Comparison of ENCODE assay signal across 9 cellular contexts in the genomic region with DNA sequence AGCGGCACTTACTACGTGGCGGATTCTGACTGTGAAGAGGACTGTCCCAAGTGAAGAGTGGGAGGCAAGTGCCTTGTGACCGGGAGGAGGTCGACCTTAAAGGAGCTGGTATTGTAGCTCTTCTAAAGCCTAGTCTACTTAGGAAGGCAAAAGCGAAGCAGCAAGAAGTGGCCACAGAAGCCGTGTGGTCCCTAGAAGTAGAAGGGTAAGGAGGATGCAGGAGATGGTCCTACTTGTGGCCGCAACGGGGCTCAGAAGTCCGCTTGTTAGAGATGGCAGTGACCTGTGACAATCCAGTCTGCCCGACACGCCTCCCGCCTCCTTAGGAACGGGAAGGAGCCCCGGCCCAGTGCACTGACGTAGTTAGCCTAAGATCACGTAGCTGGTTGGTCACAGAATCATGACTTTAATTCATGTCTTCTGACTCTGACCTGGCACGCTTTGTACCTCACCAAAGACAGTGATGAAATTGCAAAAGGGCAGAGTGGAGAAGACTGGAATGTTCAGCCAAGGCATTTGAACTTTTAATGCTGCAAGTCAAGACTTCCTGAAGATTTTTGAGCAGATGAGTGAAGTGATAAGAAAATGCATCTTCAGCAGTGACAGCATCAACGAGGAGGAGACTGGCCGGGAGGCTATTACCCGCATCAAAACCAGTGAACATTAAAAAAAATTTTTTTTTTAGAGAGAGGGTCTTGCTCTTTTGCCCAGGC. TPM values are rescaled to one million over a fixed set of nuclear protein-coding genes. Genes with fewer than 3 reads are reported as not detected.
DNase-seq lines count a peak whose midpoint lies in the region; ATAC-seq and TF ChIP-seq lines count a peak whose summit lies in the region.
"Had no signal": no experiment of that assay in that cellular context is flagged by ENCODE, and none has a peak within 500 bp of the region (broad histone marks: within the 10 kb centered on the region; RNA-seq: fewer than 3 reads in every experiment).

No MANE protein-coding gene starts in this region.

- intact Hi-C loops in mucosa of descending colon (cut with DNase I, micrococcal nuclease) = no loop called here

- POLR2A ChIA-PET in activated CD8-positive, alpha-beta T cell treated with anti-CD3 and anti-CD28 coated beads, Interleukin-2, amount 10 ng/mL, durations not matched to agents 7 days and 5 days (lab: Charles Lee) = interaction anchor here (0.6 to 3.4 kb wide), 9 partner anchors 10 to 1836 kb away, joined by 3 to 19 read pairs (median 5); partner anchors contain the start of gene RPIA

- no peaks in the 10 kb centered on the region for H3K27me3 Mint-ChIP-seq in activated CD8-positive, alpha-beta T cell treated with anti-CD3 and anti-CD28 coated beads, Interleukin-2, amount 10 ng/mL, durations not matched to agents 7 days and 5 days (ENCODE audit: low read depth)
- peaks cover 2% of the 10 kb centered on the region for H3K27me3 Mint-ChIP-seq in endothelial cell (ENCODE audit: unreplicated experiment)

- CTCF ChIA-PET in activated CD8-positive, alpha-beta T cell treated with anti-CD3 and anti-CD28 coated beads, Interleukin-2, amount 10 ng/mL, durations not matched to agents 7 days and 5 days (lab: Charles Lee) = interaction anchor here (0.8 to 2.7 kb wide), 5 partner anchors 10 to 64 kb away, joined by 4 to 12 read pairs (median 6); partner anchors contain the start of gene RPIA

- no peak overlapping the region for H3K4me3 Mint-ChIP-seq in activated CD8-positive, alpha-beta T cell treated with anti-CD3 and anti-CD28 coated beads, Interleukin-2, amount 10 ng/mL, durations not matched to agents 7 days and 5 days
- no peak overlapping the region for H3K4me3 Mint-ChIP-seq in endothelial cell (ENCODE audit: unreplicated experiment)

- H3K4me3 ChIP-seq in mucosa of descending colon = peak overlapping the region; percentile 90

- H3K36me3 Mint-ChIP-seq in activated CD8-positive, alpha-beta T cell treated with anti-CD3 and anti-CD28 coated beads, Interleukin-2, amount 10 ng/mL, durations not matched to agents 7 days and 5 days (ENCODE audit: low read depth) = no peaks in the 10 kb centered on the region
- H3K36me3 Mint-ChIP-seq in endothelial cell (ENCODE audit: low read depth, unreplicated experiment) = no peaks in the 10 kb centered on the region

- H3K9me3 Mint-ChIP-seq in activated CD8-positive, alpha-beta T cell treated with anti-CD3 and anti-CD28 coated beads, Interleukin-2, amount 10 ng/mL, durations not matched to agents 7 days and 5 days (ENCODE audit: insufficient read depth) = no peaks in the 10 kb centered on the region
- no peaks in the 10 kb centered on the region for H3K9me3 Mint-ChIP-seq in endothelial cell (ENCODE audit: unreplicated experiment)
- H3K9me3 Mint-ChIP-seq: T-helper 1 cell treated with Interleukin-12 subunit alpha and Interleukin-12 subunit beta and Interleukin-4 antibody, amounts not matched to agents 30 μg/mL and 1 μg/mL, for 36 hours had no signal

- peak; percentile 33 for ATAC-seq in GM18870 (IDR thresholded peaks at IDR 0.05; ENCODE audit: unreplicated experiment)
- ATAC-seq in HG03097 (IDR thresholded peaks at IDR 0.05; ENCODE audit: low FRiP score, unreplicated experiment) = peak; percentile 28
- peak; percentile 52 for ATAC-seq in activated CD8-positive, alpha-beta T cell treated with anti-CD3 and anti-CD28 coated beads, Interleukin-2, amount 10 ng/mL, durations not matched to agents 7 days and 5 days
- peak; percentile 76 for ATAC-seq in mucosa of descending colon

- peaks cover 8% of the 10 kb centered on the region for H3K4me1 Mint-ChIP-seq in activated CD8-positive, alpha-beta T cell treated with anti-CD3 and anti-CD28 coated beads, Interleukin-2, amount 10 ng/mL, durations not matched to agents 7 days and 5 days (ENCODE audit: low read depth)
- H3K4me1 Mint-ChIP-seq in endothelial cell (ENCODE audit: unreplicated experiment) = peaks cover 14% of the 10 kb centered on the region

- no peaks in the 10 kb centered on the region for H3K9me3 ChIP-seq in mucosa of descending colon

- H3K36me3 ChIP-seq in mucosa of descending colon (ENCODE audit: low read depth) = no peaks in the 10 kb centered on the region

- H3K27ac Mint-ChIP-seq in activated CD8-positive, alpha-beta T cell treated with anti-CD3 and anti-CD28 coated beads, Interleukin-2, amount 10 ng/mL, durations not matched to agents 7 days and 5 days = no peak overlapping the region
- H3K27ac Mint-ChIP-seq in endothelial cell (ENCODE audit: unreplicated experiment) = no peak overlapping the region
- H3K27ac Mint-ChIP-seq: T-helper 1 cell treated with Interleukin-12 subunit alpha and Interleukin-12 subunit beta and Interleukin-4 antibody, amounts not matched to agents 30 μg/mL and 1 μg/mL, for 36 hours had no signal

- TF ChIP-seq CTCF in AG09319 (IDR thresholded peaks at IDR 0.05; ENCODE audit: low read depth, low read length) (no peak), endothelial cell (IDR thresholded peaks at IDR 0.05; ENCODE audit: unreplicated experiment) (no peak), mucosa of descending colon (IDR thresholded peaks at IDR 0.05) (no peak)

- peaks cover 15% of the 10 kb centered on the region for H3K4me1 ChIP-seq in mucosa of descending colon (ENCODE audit: low read depth)

- DNase-seq in AG09319 (ENCODE audit: extremely low read depth, low read depth) (peak; percentile 96), NCI-H82 treated with DMSO at 0.1 percent for 48 hours (lab: John Stamatoyannopoulos, UW; ENCODE audit: unreplicated experiment) (peak; percentile 90), endothelial cell (ENCODE audit: low spot score) (peak; percentile 71), mucosa of descending colon (peak; percentile 89 to 95 (median 92))
- peak; percentile 90 for DNase-seq in activated CD8-positive, alpha-beta T cell treated with anti-CD3 and anti-CD28 coated beads, Interleukin-2, amount 10 ng/mL, durations not matched to agents 7 days and 5 days
- peak; percentile 87 for DNase-seq in stimulated activated CD8-positive, alpha-beta memory T cell treated with anti-CD3 and anti-CD28 coated beads, Interleukin-4, amount 100 ng/mL, for 48 hours

RNA-seq across cellular contexts. Expression of gene EIF2AK3, which starts 0.7 kb away (rescaled TPM):
- 10 to 100 TPM; 18.4 to 19.7 TPM for total RNA-seq in activated CD8-positive, alpha-beta T cell treated with anti-CD3 and anti-CD28 coated beads, Interleukin-2, amount 10 ng/mL, durations not matched to agents 7 days and 5 days
- total RNA-seq in endothelial cell (ENCODE audit: unreplicated experiment) = 17.1 TPM
- total RNA-seq in mucosa of descending colon = 10 to 100 TPM; 20.4 to 31.6 (median 30.4) TPM

Comparison
In these comparisons a context has a peak if more than half of its experiments do, and no peak if none do; other contexts are left out.
1. Peak in every context shown above with its lines: DNase-seq, ATAC-seq and H3K4me3 ChIP-seq.